26 cellular contexts compared by ENCODE assay signal in the genomic region with DNA sequence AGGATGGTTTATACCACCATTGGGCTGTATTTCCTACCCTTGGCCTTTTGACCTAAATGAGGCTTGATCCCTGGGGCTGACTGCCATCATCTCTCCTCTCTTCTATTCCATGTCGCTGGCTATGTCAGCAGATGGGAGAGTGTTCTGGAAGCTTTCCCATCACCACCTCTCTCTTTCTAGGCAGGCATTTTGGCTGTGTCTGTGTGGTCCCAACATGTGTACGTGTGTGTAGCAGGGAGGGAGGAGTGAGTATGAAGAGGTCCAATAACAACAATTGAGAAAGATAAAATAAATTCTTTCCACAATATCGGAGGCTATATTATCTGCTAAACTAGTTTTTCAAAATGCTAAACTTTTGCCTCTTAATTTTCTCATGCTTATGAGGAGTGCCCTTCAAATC. TPM values are rescaled to one million over a fixed set of nuclear protein-coding genes. Genes with fewer than 3 reads are reported as not detected.
"Had no signal": no experiment of that assay in that cellular context is flagged by ENCODE, and none has a peak within 500 bp of the region (broad histone marks: within the 10 kb centered on the region; RNA-seq: fewer than 3 reads in every experiment).

No MANE protein-coding gene starts in this region.

- H3K27ac ChIP-seq: colonic mucosa, epithelial cell of prostate, foreskin keratinocyte, pancreas, sigmoid colon, stomach, tibial artery, upper lobe of left lung had no signal

- H3K27ac Mint-ChIP-seq: dendritic cell treated with granulocyte-macrophage colony-stimulating factor and Interleukin-4, amounts not matched to agents 40 ng/mL and 50 ng/mL, for 4 days; immature natural killer cell; naive thymus-derived CD8-positive, alpha-beta T cell; stimulated activated effector memory CD8-positive, alpha-beta T cell treated with anti-CD3 and anti-CD28 coated beads, Interleukin-12 subunit alpha, Interleukin-12 subunit beta, amount 100 ng/mL, for 72 hours had no signal

- H3K36me3 ChIP-seq: colonic mucosa, pancreas, sigmoid colon, stomach, tibial artery, upper lobe of left lung had no signal

- H3K4me1 ChIP-seq: colonic mucosa, foreskin keratinocyte, pancreas, sigmoid colon, tibial artery had no signal

- DNase-seq: colonic mucosa; effector CD8-positive, alpha-beta T cell; endodermal cell; foreskin keratinocyte; glutamatergic neuron; hypothalamus; immature natural killer cell; islet precursor cell; kidney glomerular epithelial cell; mesenchymal stem cell; naive thymus-derived CD8-positive, alpha-beta T cell; occipital lobe; pancreas; retina; sigmoid colon; stimulated activated CD4-positive, alpha-beta T cell treated with anti-CD3 and anti-CD28 coated beads, Interleukin-2, amount 100 ng/mL, for 24 hours; stimulated activated CD4-positive, alpha-beta T cell treated with anti-CD3 and anti-CD28 coated beads, Interleukin-4, amount 100 ng/mL, for 24 hours; stimulated activated naive CD4-positive, alpha-beta T cell treated with Interleukin-2 at 50 U/mL for 16 hours; stomach; tibial artery; upper lobe of left lung had no signal

- ATAC-seq: esophagus mucosa; foreskin keratinocyte; naive thymus-derived CD8-positive, alpha-beta T cell; pancreas; stimulated activated effector memory CD8-positive, alpha-beta T cell treated with anti-CD3 and anti-CD28 coated beads, Interleukin-12 subunit alpha, Interleukin-12 subunit beta, amount 100 ng/mL, for 72 hours had no signal

- H3K9me3 Mint-ChIP-seq: central memory CD8-positive, alpha-beta T cell; dendritic cell treated with granulocyte-macrophage colony-stimulating factor and Interleukin-4, amounts not matched to agents 40 ng/mL and 50 ng/mL, for 4 days; endodermal cell; immature natural killer cell; naive thymus-derived CD8-positive, alpha-beta T cell; stimulated activated effector memory CD8-positive, alpha-beta T cell treated with anti-CD3 and anti-CD28 coated beads, Interleukin-12 subunit alpha, Interleukin-12 subunit beta, amount 100 ng/mL, for 72 hours had no signal

- H3K27me3 ChIP-seq: colonic mucosa, pancreas, sigmoid colon, stomach, tibial artery, upper lobe of left lung had no signal

- H3K4me3 ChIP-seq: colonic mucosa, pancreas, sigmoid colon, stomach, tibial artery, upper lobe of left lung had no signal

- H3K27me3 Mint-ChIP-seq: dendritic cell treated with granulocyte-macrophage colony-stimulating factor and Interleukin-4, amounts not matched to agents 40 ng/mL and 50 ng/mL, for 4 days had no signal

- H3K4me1 Mint-ChIP-seq: central memory CD8-positive, alpha-beta T cell; immature natural killer cell; stimulated activated effector memory CD8-positive, alpha-beta T cell treated with anti-CD3 and anti-CD28 coated beads, Interleukin-12 subunit alpha, Interleukin-12 subunit beta, amount 100 ng/mL, for 72 hours had no signal

- H3K36me3 Mint-ChIP-seq: immature natural killer cell; naive thymus-derived CD8-positive, alpha-beta T cell; stimulated activated effector memory CD8-positive, alpha-beta T cell treated with anti-CD3 and anti-CD28 coated beads, Interleukin-12 subunit alpha, Interleukin-12 subunit beta, amount 100 ng/mL, for 72 hours had no signal

- H3K9me3 ChIP-seq: colonic mucosa, pancreas, sigmoid colon, stomach, tibial artery, upper lobe of left lung had no signal

- H3K4me3 Mint-ChIP-seq: central memory CD8-positive, alpha-beta T cell; dendritic cell treated with granulocyte-macrophage colony-stimulating factor and Interleukin-4, amounts not matched to agents 40 ng/mL and 50 ng/mL, for 4 days; endodermal cell; immature natural killer cell; naive thymus-derived CD8-positive, alpha-beta T cell; stimulated activated effector memory CD8-positive, alpha-beta T cell treated with anti-CD3 and anti-CD28 coated beads, Interleukin-12 subunit alpha, Interleukin-12 subunit beta, amount 100 ng/mL, for 72 hours had no signal

RNA-seq across cellular contexts. Expression of gene CGNL1, which starts 34.1 kb away (rescaled TPM):
- total RNA-seq: naive thymus-derived CD8-positive, alpha-beta T cell had no signal
